Comparison of ENCODE assay signal across 8 cellular contexts in the genomic region with DNA sequence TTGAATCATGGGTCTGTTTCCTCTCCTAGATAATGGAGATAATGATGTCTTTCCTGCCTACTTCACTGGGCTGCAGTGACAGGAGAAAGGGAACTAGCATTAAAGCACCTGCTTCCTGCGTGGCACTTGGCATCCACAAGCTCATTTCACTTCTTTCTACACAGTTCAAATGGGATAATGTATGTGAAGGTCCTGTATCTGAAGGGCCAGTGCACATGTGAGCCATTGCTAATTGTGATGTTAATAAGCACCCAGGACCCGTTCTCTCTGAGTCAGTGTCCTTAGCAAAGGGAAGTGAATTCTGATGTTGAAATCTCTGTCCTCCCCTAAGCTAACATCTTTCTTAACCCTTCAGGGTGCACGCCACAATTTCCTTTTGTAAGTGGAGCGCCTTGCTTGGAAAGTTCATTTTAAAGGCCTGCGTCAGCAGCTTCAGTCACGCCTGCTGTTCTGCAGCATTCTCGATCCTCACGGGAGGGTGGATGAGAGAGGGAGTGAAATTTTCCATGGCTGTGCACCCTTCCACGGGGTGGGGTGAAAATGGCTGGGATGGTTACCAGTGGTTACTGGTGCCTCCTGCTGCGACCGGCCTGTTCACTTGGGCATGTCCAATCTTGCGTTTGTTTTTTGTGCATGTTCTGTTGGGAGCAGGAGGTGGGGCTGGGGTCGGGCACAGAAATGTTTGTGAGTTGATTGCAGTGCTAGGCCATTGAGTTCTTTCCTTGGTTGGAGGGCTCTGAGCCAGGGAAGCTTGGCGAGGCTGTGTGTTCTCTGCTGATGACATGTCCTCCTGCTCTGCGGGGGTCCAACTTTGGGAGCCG. TPM values are rescaled to one million over a fixed set of nuclear protein-coding genes. Genes with fewer than 3 reads are reported as not detected.
DNase-seq lines count a peak whose midpoint lies in the region; ATAC-seq, FAIRE-seq and TF ChIP-seq lines count a peak whose summit lies in the region.

No MANE protein-coding gene starts in this region.

- H3K4me3 ChIP-seq in DND-41 (ENCODE audit: low read depth in 1 of 2, low read length in 2 of 2) = no peak overlapping the region
- H3K4me3 ChIP-seq in dorsolateral prefrontal cortex = peak overlapping the region in 19 of 59 donors; percentile 2 to 36 (median 19)
- no peak overlapping the region for H3K4me3 ChIP-seq in mesodermal cell (ENCODE audit: extremely low read depth, insufficient read depth, low read length, poor library complexity, severe bottlenecking)

- peaks cover 64% of the 10 kb centered on the region for H4K20me1 ChIP-seq in DND-41 (ENCODE audit: insufficient read depth, low read length)

- H2AFZ ChIP-seq in DND-41 (ENCODE audit: low read depth, low read length) = no peak overlapping the region

- TF ChIP-seq CTCF in DND-41 (IDR thresholded peaks at IDR 0.05; ENCODE audit: borderline replicate concordance, extremely low read depth, low read length, poor library complexity, severe bottlenecking) (no peak), dorsolateral prefrontal cortex (IDR thresholded peaks at IDR 0.05 in 54 of 56, conservative IDR thresholded peaks at IDR 0.05 in 2 of 56; ENCODE audit: low read depth in 1 of 56, partially characterized antibody in 56 of 56) (no peak)

- H3K27me3 ChIP-seq in DND-41 (ENCODE audit: insufficient read depth, low read length, poor library complexity) (no peaks in the 10 kb centered on the region), dorsolateral prefrontal cortex (no peaks in the 10 kb centered on the region)

- no peak for TF ChIP-seq POLR2A in GM12892 (IDR thresholded peaks at IDR 0.05; ENCODE audit: low read depth, low read length)

- WGBS in mesodermal cell (ENCODE audit: insufficient coverage in 2 of 2), 2 experiments = 69 to 80% methylated on average over 10 to 14 of the region's 16 CpGs

- H3K9me3 ChIP-seq in DND-41 (ENCODE audit: insufficient read depth, low read length, severe bottlenecking) (no peaks in the 10 kb centered on the region), mesodermal cell (ENCODE audit: control insufficient read depth, low read length) (no peaks in the 10 kb centered on the region)

- no peak overlapping the region for H3K4me2 ChIP-seq in DND-41 (ENCODE audit: insufficient read depth, low read length)

- DNase-seq in DND-41 (no peak), NCI-H345 (lab: John Stamatoyannopoulos, UW) (peak; percentile 65), dorsolateral prefrontal cortex (peak in 3 of 10 donors; percentile 26 to 44 (median 34)), NCI-H226 (no peak), NCI-H2029 (lab: John Stamatoyannopoulos, UW) (no peak), GM12892 (ENCODE audit: insufficient read length) (no peak)
- no peak for DNase-seq in activated CD4-positive, alpha-beta T cell treated with anti-CD3 and anti-CD28 coated beads, Interleukin-2, amount 50 U/mL, for 1 hour

- peaks cover 88% of the 10 kb centered on the region for H3K79me2 ChIP-seq in DND-41 (ENCODE audit: insufficient read depth, low read length)

- no peak for FAIRE-seq in GM12892 (lab: Jason Lieb, UNC)

- no peaks in the 10 kb centered on the region for H3K4me1 ChIP-seq in DND-41 (ENCODE audit: insufficient read depth, low read length)
- peaks cover 58% of the 10 kb centered on the region for H3K4me1 ChIP-seq in mesodermal cell (ENCODE audit: control insufficient read depth, insufficient read depth, low read length, poor library complexity, severe bottlenecking)

- H3K9ac ChIP-seq in DND-41 (ENCODE audit: low read depth, low read length) = no peak overlapping the region

- H3K27ac ChIP-seq in DND-41 (ENCODE audit: low read length) (no peak overlapping the region), dorsolateral prefrontal cortex (peak overlapping the region in 57 of 59 donors; percentile 2 to 84 (median 66)), mesodermal cell (ENCODE audit: low read depth, low read length, severe bottlenecking) (peak overlapping the region; percentile 0)

- peak; percentile 22; the same call in 1 of the 3 replicates for ATAC-seq in DND-41 (ENCODE audit: insufficient read depth, low read depth)

- H3K36me3 ChIP-seq in DND-41 (ENCODE audit: insufficient read depth, low read length) (peaks cover 7% of the 10 kb centered on the region; the same call in 1 of the 2 replicates), mesodermal cell (ENCODE audit: control insufficient read depth, insufficient read depth, low read length) (no peaks in the 10 kb centered on the region)

- intact Hi-C loops in dorsolateral prefrontal cortex (cut with DNase I) = no loop called here

RNA-seq across cellular contexts. Expression of gene HK1, which starts 59.2 kb away (rescaled TPM):
- 100 to 1,000 TPM in 117 of 120 experiments, 10 to 100 TPM in 3; 65.9 to 249 (median 183) TPM for total RNA-seq in dorsolateral prefrontal cortex
- 124 TPM for polyA plus RNA-seq in mesodermal cell (2013, experiment 1 of 2)
- polyA plus RNA-seq in mesodermal cell (2013, experiment 2 of 2) = 105 TPM
- polyA plus RNA-seq in GM12892 (2012; ENCODE audit: missing spikeins) = 60.7 TPM
